In the genomic region with DNA sequence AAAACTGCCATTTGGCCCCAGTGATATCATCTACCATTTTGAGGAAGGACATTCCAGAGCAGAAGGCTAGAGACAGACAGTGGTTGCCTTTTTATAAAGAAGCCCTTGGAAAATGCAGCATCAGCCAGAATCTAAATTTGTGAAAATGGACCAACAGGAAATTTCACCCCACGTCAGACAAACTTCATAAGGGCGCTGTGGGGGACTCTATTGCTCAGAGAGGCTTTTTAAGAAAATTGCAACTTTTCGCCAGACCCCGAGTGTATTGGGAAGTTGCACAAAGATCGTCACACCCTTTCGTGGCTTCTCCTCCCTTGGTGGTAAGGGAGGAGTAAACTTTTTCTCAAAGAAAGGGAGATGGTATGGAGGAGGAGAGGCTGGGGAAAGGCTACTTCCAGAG, we compare ENCODE assay signal across 2 cellular contexts.
TF ChIP-seq lines count a peak whose summit lies in the region.

No MANE protein-coding gene starts in this region.

TF ChIP-seq in GM23338, 12 proteins besides CTCF, POLR2A, EP300 and RAD21 (continued from another document):
- TF ChIP-seq ETS1 (IDR thresholded peaks at IDR 0.05) (no peak), ZNF114 (CRISPR knock-in tag; IDR thresholded peaks at IDR 0.05) (no peak), CREB1 (CRISPR knock-in tag; IDR thresholded peaks at IDR 0.05; ENCODE audit: low read depth) (no peak), EZH2 (IDR thresholded peaks at IDR 0.05; ENCODE audit: low read depth, unreplicated experiment) (peak; percentile 53)
- TF ChIP-seq, protein P1, sequence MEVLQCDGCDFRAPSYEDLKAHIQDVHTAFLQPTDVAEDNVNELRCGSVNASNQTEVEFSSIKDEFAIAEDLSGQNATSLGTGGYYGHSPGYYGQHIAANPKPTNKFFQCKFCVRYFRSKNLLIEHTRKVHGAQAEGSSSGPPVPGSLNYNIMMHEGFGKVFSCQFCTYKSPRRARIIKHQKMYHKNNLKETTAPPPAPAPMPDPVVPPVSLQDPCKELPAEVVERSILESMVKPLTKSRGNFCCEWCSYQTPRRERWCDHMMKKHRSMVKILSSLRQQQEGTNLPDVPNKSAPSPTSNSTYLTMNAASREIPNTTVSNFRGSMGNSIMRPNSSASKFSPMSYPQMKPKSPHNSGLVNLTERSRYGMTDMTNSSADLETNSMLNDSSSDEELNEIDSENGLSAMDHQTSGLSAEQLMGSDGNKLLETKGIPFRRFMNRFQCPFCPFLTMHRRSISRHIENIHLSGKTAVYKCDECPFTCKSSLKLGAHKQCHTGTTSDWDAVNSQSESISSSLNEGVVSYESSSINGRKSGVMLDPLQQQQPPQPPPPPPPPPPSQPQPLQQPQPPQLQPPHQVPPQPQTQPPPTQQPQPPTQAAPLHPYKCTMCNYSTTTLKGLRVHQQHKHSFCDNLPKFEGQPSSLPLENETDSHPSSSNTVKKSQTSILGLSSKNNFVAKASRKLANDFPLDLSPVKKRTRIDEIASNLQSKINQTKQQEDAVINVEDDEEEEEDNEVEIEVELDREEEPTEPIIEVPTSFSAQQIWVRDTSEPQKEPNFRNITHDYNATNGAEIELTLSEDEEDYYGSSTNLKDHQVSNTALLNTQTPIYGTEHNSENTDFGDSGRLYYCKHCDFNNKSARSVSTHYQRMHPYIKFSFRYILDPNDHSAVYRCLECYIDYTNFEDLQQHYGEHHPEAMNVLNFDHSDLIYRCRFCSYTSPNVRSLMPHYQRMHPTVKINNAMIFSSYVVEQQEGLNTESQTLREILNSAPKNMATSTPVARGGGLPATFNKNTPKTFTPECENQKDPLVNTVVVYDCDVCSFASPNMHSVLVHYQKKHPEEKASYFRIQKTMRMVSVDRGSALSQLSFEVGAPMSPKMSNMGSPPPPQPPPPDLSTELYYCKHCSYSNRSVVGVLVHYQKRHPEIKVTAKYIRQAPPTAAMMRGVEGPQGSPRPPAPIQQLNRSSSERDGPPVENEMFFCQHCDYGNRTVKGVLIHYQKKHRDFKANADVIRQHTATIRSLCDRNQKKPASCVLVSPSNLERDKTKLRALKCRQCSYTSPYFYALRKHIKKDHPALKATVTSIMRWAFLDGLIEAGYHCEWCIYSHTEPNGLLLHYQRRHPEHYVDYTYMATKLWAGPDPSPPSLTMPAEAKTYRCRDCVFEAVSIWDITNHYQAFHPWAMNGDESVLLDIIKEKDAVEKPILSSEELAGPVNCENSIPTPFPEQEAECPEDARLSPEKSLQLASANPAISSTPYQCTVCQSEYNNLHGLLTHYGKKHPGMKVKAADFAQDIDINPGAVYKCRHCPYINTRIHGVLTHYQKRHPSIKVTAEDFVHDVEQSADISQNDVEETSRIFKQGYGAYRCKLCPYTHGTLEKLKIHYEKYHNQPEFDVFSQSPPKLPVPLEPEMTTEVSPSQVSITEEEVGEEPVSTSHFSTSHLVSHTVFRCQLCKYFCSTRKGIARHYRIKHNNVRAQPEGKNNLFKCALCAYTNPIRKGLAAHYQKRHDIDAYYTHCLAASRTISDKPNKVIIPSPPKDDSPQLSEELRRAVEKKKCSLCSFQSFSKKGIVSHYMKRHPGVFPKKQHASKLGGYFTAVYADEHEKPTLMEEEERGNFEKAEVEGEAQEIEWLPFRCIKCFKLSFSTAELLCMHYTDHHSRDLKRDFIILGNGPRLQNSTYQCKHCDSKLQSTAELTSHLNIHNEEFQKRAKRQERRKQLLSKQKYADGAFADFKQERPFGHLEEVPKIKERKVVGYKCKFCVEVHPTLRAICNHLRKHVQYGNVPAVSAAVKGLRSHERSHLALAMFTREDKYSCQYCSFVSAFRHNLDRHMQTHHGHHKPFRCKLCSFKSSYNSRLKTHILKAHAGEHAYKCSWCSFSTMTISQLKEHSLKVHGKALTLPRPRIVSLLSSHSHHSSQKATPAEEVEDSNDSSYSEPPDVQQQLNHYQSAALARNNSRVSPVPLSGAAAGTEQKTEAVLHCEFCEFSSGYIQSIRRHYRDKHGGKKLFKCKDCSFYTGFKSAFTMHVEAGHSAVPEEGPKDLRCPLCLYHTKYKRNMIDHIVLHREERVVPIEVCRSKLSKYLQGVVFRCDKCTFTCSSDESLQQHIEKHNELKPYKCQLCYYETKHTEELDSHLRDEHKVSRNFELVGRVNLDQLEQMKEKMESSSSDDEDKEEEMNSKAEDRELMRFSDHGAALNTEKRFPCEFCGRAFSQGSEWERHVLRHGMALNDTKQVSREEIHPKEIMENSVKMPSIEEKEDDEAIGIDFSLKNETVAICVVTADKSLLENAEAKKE (CRISPR knock-in tag; IDR thresholded peaks at IDR 0.05): no peak
TF ChIP-seq in GM23338: peak in this region for 1.

TF ChIP-seq in K562, 482 proteins besides CTCF, POLR2A, EP300 and RAD21 (continued from another document):
- TF ChIP-seq PRDM10 (IDR thresholded peaks at IDR 0.05; ENCODE audit: partially characterized antibody): peak; percentile 71
- TF ChIP-seq CUX1 (CRISPR knock-in tag; IDR thresholded peaks at IDR 0.05): no peak
- no peak for TF ChIP-seq CBFA2T2 (conservative IDR thresholded peaks at IDR 0.05)
- peak; percentile 36; the same call in 1 of the 2 replicates for TF ChIP-seq TEAD4 (IDR thresholded peaks at IDR 0.05; ENCODE audit: low read length)
- TF ChIP-seq TEAD4 (CRISPR knock-in tag; IDR thresholded peaks at IDR 0.05; ENCODE audit: borderline replicate concordance): no peak
- TF ChIP-seq ATF7 (IDR thresholded peaks at IDR 0.05): peak; percentile 13; the same call in 1 of the 2 replicates
